Comparison of ENCODE assay signal across 26 cellular contexts in the genomic region with DNA sequence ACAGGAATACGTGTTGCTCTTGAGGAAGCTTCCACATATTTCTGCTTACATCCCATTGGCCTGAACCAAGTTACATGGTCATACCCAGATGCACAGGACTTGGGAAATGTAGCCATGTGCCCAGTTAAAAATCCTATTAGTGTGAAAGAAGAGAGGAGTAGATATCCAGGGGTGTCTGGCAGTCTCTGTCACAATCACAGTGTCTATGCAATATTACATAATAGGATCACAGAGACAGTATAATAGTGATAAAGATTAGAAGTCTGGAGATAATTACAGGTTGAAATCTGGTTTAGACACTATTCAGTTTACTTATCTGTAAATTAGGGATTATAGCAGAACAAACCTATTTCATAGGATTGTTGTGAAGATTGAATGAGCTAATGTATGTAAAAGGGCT.
"Had no signal": no experiment of that assay in that cellular context is flagged by ENCODE, and none has a peak within 500 bp of the region (broad histone marks: within the 10 kb centered on the region; RNA-seq: fewer than 3 reads in every experiment).

No MANE protein-coding gene starts in this region.

- H3K4me1 Mint-ChIP-seq: naive thymus-derived CD4-positive, alpha-beta T cell; nephron; stimulated activated naive CD8-positive, alpha-beta T cell treated with anti-CD3 and anti-CD28 coated beads, Interleukin-15, amount 100 ng/mL, for 72 hours had no signal

- H3K27ac Mint-ChIP-seq: naive thymus-derived CD4-positive, alpha-beta T cell; nephron; neural progenitor cell; progenitor cell of endocrine pancreas; stimulated activated naive CD8-positive, alpha-beta T cell treated with anti-CD3 and anti-CD28 coated beads, Interleukin-15, amount 100 ng/mL, for 72 hours had no signal

- H3K36me3 ChIP-seq: neural progenitor cell, right lobe of liver, suprapubic skin, transverse colon, upper lobe of right lung, uterus had no signal

- H3K27ac ChIP-seq: coronary artery, neural progenitor cell, parathyroid adenoma, right lobe of liver, suprapubic skin, transverse colon, upper lobe of right lung, uterus had no signal

- H3K4me3 Mint-ChIP-seq: naive thymus-derived CD4-positive, alpha-beta T cell; nephron; neural progenitor cell; stimulated activated naive CD8-positive, alpha-beta T cell treated with anti-CD3 and anti-CD28 coated beads, Interleukin-15, amount 100 ng/mL, for 72 hours had no signal

- H3K4me1 ChIP-seq: parathyroid adenoma, right lobe of liver, suprapubic skin, transverse colon, upper lobe of right lung, uterus had no signal

- H2AFZ ChIP-seq: neural progenitor cell, parathyroid adenoma had no signal

- H3K27me3 ChIP-seq: right lobe of liver, transverse colon, upper lobe of right lung, uterus had no signal

- H3K4me2 ChIP-seq: neural progenitor cell had no signal

- H3K4me3 ChIP-seq: coronary artery, lung, neural progenitor cell, right lobe of liver, suprapubic skin, transverse colon, upper lobe of right lung, uterus had no signal

- H3K9ac ChIP-seq: neural progenitor cell, parathyroid adenoma had no signal

- DNase-seq: dermis blood vessel endothelial cell; effector memory CD4-positive, alpha-beta T cell; erythroblast; mesenchymal stem cell; midbrain; naive thymus-derived CD4-positive, alpha-beta T cell; right lobe of liver; small intestine; stimulated activated CD4-positive, alpha-beta T cell treated with anti-CD3 and anti-CD28 coated beads, Interleukin-15, amount 100 ng/mL, for 24 hours; stimulated activated CD4-positive, alpha-beta T cell treated with anti-CD3 and anti-CD28 coated beads, Interleukin-2, amount 100 ng/mL, for 48 hours; stimulated activated naive CD4-positive, alpha-beta T cell; stimulated activated naive CD8-positive, alpha-beta T cell treated with anti-CD3 and anti-CD28 coated beads, Interleukin-15, amount 100 ng/mL, for 72 hours; transverse colon; upper lobe of right lung; uterus had no signal

- FAIRE-seq: endometrium, frontal cortex, keratinocyte, small intestine had no signal

- H3K9me3 ChIP-seq: right lobe of liver, suprapubic skin, upper lobe of right lung, uterus had no signal

- ATAC-seq: left lobe of liver; naive thymus-derived CD4-positive, alpha-beta T cell; right lobe of liver; stimulated activated naive CD8-positive, alpha-beta T cell treated with anti-CD3 and anti-CD28 coated beads, Interleukin-15, amount 100 ng/mL, for 72 hours; upper lobe of right lung had no signal

- H3K79me2 ChIP-seq: parathyroid adenoma had no signal

- H3K27me3 Mint-ChIP-seq: progenitor cell of endocrine pancreas had no signal
